23 cellular contexts compared by ENCODE assay signal in the genomic region with DNA sequence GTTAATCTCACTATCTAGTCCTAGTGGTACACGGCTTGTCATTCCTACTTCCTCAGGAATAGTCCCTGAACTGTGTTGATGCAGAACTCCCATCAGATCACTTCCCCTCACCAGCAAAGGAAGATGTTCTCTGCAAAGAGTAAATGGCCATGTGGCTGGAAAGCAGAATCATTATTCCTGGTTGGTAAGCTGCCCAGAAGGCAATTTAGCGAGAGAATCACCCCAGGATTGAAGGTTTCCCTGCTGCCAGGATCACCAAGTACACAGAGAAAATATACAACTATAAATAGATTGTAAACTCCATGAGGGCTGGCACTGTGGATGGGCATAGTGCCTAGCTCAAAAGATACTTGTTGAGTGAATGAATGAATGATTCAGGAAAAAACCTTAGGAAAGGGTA.
"Had no signal": no experiment of that assay in that cellular context is flagged by ENCODE, and none has a peak within 500 bp of the region (broad histone marks: within the 10 kb centered on the region; RNA-seq: fewer than 3 reads in every experiment).

No MANE protein-coding gene starts in this region.

- DNase-seq: activated B cell treated with CpG ODN at 0.5 μM for 24 hours; activated CD4-positive, alpha-beta memory T cell treated with anti-CD3 and anti-CD28 coated beads for 36 hours; activated CD4-positive, alpha-beta T cell treated with anti-CD3 and anti-CD28 coated beads, Interleukin-2, amount 10 ng/mL, durations not matched to agents 7 days and 5 days; activated CD8-positive, alpha-beta memory T cell treated with anti-CD3 and anti-CD28 coated beads for 24 hours; activated effector memory CD4-positive, alpha-beta T cell treated with anti-CD3 and anti-CD28 coated beads, Interleukin-2, amount 50 U/mL, for 16 hours; activated naive CD4-positive, alpha-beta T cell treated with anti-CD3 and anti-CD28 coated beads for 36 hours; activated T-cell treated with anti-CD3 and anti-CD28 coated beads, Interleukin-2, amount 50 U/mL, for 4 hours; amygdala; colonic mucosa; Kasumi-1; KBM-7; NCI-H1092; NCI-H1417; NCI-H2081; NCI-H2227 treated with DMSO at 0.1 percent for 48 hours; NCI-H526; NCI-H774; NK-92 treated with Interleukin-12 subunit alpha and Interleukin-12 subunit beta, amount 100 ng/mL, for 24 hours; OCI-M1; Peyer's patch; Right ventricle myocardium superior; T-helper 2 cell; T1000 had no signal
